9 cellular contexts compared by ENCODE assay signal in genomic region chr19:11798391-11799296, GRCh38. TPM values are rescaled to one million over a fixed set of nuclear protein-coding genes. Genes with fewer than 3 reads are reported as not detected.
DNase-seq lines count a peak whose midpoint lies in the region; ATAC-seq and TF ChIP-seq lines count a peak whose summit lies in the region.
"Had no signal": no experiment of that assay in that cellular context is flagged by ENCODE, and none has a peak within 500 bp of the region (broad histone marks: within the 10 kb centered on the region; RNA-seq: fewer than 3 reads in every experiment).

Gene ZNF491 (plus strand): TSS chr19:11798523. CDS start chr19:11805954, 7,431 bp downstream.

- peak; percentile 39 for DNase-seq in NOMO-1 treated with dmso at 0.1 percent for 144 hours (lab: John Stamatoyannopoulos, UW; ENCODE audit: unreplicated experiment)
- DNase-seq in activated CD8-positive, alpha-beta memory T cell treated with anti-CD3 and anti-CD28 coated beads, Interleukin-2, amount 50 U/mL, for 48 hours: peak; percentile 89
- peak; percentile 92 for DNase-seq in epithelial cell of esophagus (ENCODE audit: low read depth)
- peak; percentile 78 to 85 for DNase-seq in stimulated activated CD8-positive, alpha-beta memory T cell treated with anti-CD3 and anti-CD28 coated beads, Interleukin-15, amount 100 ng/mL, for 48 hours (ENCODE audit: low read depth in 2 of 2)

- ATAC-seq in GM19351 (IDR thresholded peaks at IDR 0.05; ENCODE audit: unreplicated experiment) (peak; percentile 97), HG03565 (IDR thresholded peaks at IDR 0.05; ENCODE audit: unreplicated experiment) (peak; percentile 79)

- peak within 1 kb of the TSS; percentile 62 to 88 (median 76) for H3K4me3 ChIP-seq in BLaER1 treated with 17β-estradiol and CSF1 and Interleukin-3, amounts not matched to agents 10 nM and 100 nM
- peak within 1 kb of the TSS; percentile 68 for H3K4me3 ChIP-seq in epithelial cell of esophagus (ENCODE audit: low read length)
- H3K4me3 ChIP-seq in mononuclear cell (ENCODE audit: low read length): peak within 1 kb of the TSS; percentile 65

- peaks cover 11 to 26% (median 21%) of the 10 kb centered on the region in 10 experiments for H3K4me1 ChIP-seq in BLaER1 treated with 17β-estradiol and CSF1 and Interleukin-3, amounts not matched to agents 10 nM and 100 nM
- H3K4me1 ChIP-seq in mononuclear cell (ENCODE audit: insufficient read depth, low read length): peaks cover 22% of the 10 kb centered on the region

- peak within 1 kb of the TSS; percentile 76 to 95 (median 90) for H3K4me2 ChIP-seq in BLaER1 treated with 17β-estradiol and CSF1 and Interleukin-3, amounts not matched to agents 10 nM and 100 nM
- H3K4me2 ChIP-seq: KMS-11 had no signal

- H3K27ac ChIP-seq in BLaER1 treated with 17β-estradiol and CSF1 and Interleukin-3, amounts not matched to agents 10 nM and 100 nM: peak within 1 kb of the TSS in 10 of 11 experiments; percentile 28 to 81 (median 74); a peak in 21 of 22 replicates
- H3K27ac ChIP-seq: KMS-11 had no signal

- peaks cover 0 to 5% (median 0%) of the 10 kb centered on the region in 11 experiments; a peak in 2 of 22 replicates for H4K20me1 ChIP-seq in BLaER1 treated with 17β-estradiol and CSF1 and Interleukin-3, amounts not matched to agents 10 nM and 100 nM

- TF ChIP-seq CTCF in epithelial cell of esophagus (IDR thresholded peaks at IDR 0.05; ENCODE audit: insufficient read depth, low read depth, low read length, missing control alignments): no peak

- H3K36me3 ChIP-seq in BLaER1 treated with 17β-estradiol and CSF1 and Interleukin-3, amounts not matched to agents 10 nM and 100 nM: peaks cover 0 to 29% (median 23%) of the 10 kb centered on the region in 11 experiments; a peak in 17 of 22 replicates

- H3K27me3 ChIP-seq in BLaER1 treated with 17β-estradiol and CSF1 and Interleukin-3, amounts not matched to agents 10 nM and 100 nM: no peaks in the 10 kb centered on the region
- no peaks in the 10 kb centered on the region for H3K27me3 ChIP-seq in mononuclear cell (ENCODE audit: insufficient read depth, low read length)

- H3K9ac ChIP-seq in BLaER1 treated with 17β-estradiol and CSF1 and Interleukin-3, amounts not matched to agents 10 nM and 100 nM: peak within 1 kb of the TSS; percentile 77 to 88 (median 83)
- H3K9ac ChIP-seq: KMS-11 had no signal

- H3K9me3 ChIP-seq in BLaER1 treated with 17β-estradiol and CSF1 and Interleukin-3, amounts not matched to agents 10 nM and 100 nM (replicated peaks in 1 of 11): peaks cover 31 to 41% (median 38%) of the 10 kb centered on the region in 11 experiments
- no peaks in the 10 kb centered on the region for H3K9me3 ChIP-seq in mononuclear cell (ENCODE audit: low read depth, low read length)

RNA-seq across cellular contexts. Expression of gene ZNF491, which starts in this region (rescaled TPM):
- total RNA-seq in mononuclear cell: 0.94 TPM

Comparison
In these comparisons a context has a peak if more than half of its experiments do, and no peak if none do; other contexts are left out.
1. Peak in every context shown above with its lines: DNase-seq, ATAC-seq, H3K4me3 ChIP-seq and H3K27ac ChIP-seq.
2. DNase-seq: peak in every context shown above with its lines; median percentile 92 in epithelial cell of esophagus; 89 in activated CD8-positive, alpha-beta memory T cell treated with anti-CD3 and anti-CD28 coated beads, Interleukin-2, amount 50 U/mL, for 48 hours; 82 in stimulated activated CD8-positive, alpha-beta memory T cell treated with anti-CD3 and anti-CD28 coated beads, Interleukin-15, amount 100 ng/mL, for 48 hours; 39 in NOMO-1 treated with dmso at 0.1 percent for 144 hours.